In the genomic region with DNA sequence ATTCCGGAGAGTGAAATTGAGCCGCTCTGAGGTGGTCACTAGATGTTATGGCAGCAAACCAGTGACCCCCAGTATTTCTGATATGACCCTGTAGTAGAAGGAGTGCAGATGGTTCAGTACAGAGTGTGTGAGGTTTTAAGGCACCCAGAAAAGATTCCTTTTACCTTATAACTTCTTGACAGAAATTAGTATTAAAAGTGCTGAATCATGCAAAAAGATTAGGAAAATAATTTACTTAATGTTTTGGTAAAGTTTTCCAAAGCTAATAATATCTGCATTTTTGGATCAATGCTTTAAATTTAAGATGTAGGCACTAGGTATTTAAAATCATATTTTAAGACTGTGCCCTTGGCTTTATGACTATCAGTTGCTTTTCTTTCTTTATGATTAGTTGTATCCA, we compare ENCODE assay signal across 13 cellular contexts.
DNase-seq lines count a peak whose midpoint lies in the region; ATAC-seq, FAIRE-seq and TF ChIP-seq lines count a peak whose summit lies in the region.
"Had no signal": no experiment of that assay in that cellular context is flagged by ENCODE, and none has a peak within 500 bp of the region (broad histone marks: within the 10 kb centered on the region; RNA-seq: fewer than 3 reads in every experiment).

No MANE protein-coding gene starts in this region.

- no peak for FAIRE-seq in HepG2 (lab: Jason Lieb, UNC)
- FAIRE-seq: pancreas had no signal

- no peak overlapping the region for H3K4me2 ChIP-seq in HepG2 (ENCODE audit: low read depth, low read length)

- intact Hi-C loops in HepG2 (cut with micrococcal nuclease; ENCODE audit: unreplicated experiment): no loop called here
- intact Hi-C loops in right lobe of liver (cut with DNase I): no loop called here

- H3K27me3 ChIP-seq in HepG2 (ENCODE audit: control insufficient read depth in 1 of 2, insufficient read depth in 2 of 2, low read length in 2 of 2) (peaks cover 2 to 39% of the 10 kb centered on the region in 2 experiments; a peak in 4 of 5 replicates), right lobe of liver (peaks cover 24 to 47% of the 10 kb centered on the region in 2 donors), adipocyte (replicated peaks; ENCODE audit: control insufficient read depth, insufficient read depth, low read length) (no peaks in the 10 kb centered on the region), tibial nerve (peaks cover 0 to 79% of the 10 kb centered on the region in 2 donors)

- H3K4me1 ChIP-seq in HepG2 (ENCODE audit: insufficient read depth, low read length): no peaks in the 10 kb centered on the region
- H3K4me1 ChIP-seq in right lobe of liver: peaks cover 0 to 37% (median 0%) of the 10 kb centered on the region in 4 donors
- peaks cover 62% of the 10 kb centered on the region for H3K4me1 ChIP-seq in adipocyte (ENCODE audit: control insufficient read depth, insufficient read depth, low read length)
- peaks cover 0 to 52% (median 44%) of the 10 kb centered on the region in 4 donors for H3K4me1 ChIP-seq in tibial nerve

- H3K9me3 ChIP-seq in HepG2 (ENCODE audit: low read length): no peaks in the 10 kb centered on the region
- H3K9me3 ChIP-seq in right lobe of liver: no peaks in the 10 kb centered on the region
- no peaks in the 10 kb centered on the region for H3K9me3 ChIP-seq in adipocyte (ENCODE audit: control insufficient read depth, low read length)
- peaks cover 3% of the 10 kb centered on the region for H3K9me3 ChIP-seq in iPS-18c (ENCODE audit: control insufficient read depth, insufficient read depth, low read length)
- no peaks in the 10 kb centered on the region for H3K9me3 ChIP-seq in tibial nerve
- H3K9me3 ChIP-seq: body of pancreas, pancreas had no signal

- H3K4me3 ChIP-seq in HepG2 (replicated peaks in 1 of 3; ENCODE audit: insufficient read depth in 1 of 3, low read depth in 2 of 3, low read length in 3 of 3): no peak overlapping the region
- no peak overlapping the region for H3K4me3 ChIP-seq in right lobe of liver
- H3K4me3 ChIP-seq in adipocyte (ENCODE audit: low read length): peak overlapping the region; percentile 94
- H3K4me3 ChIP-seq in iPS-18c (ENCODE audit: insufficient read depth, low read depth, low read length): peak overlapping the region; percentile 73
- peak overlapping the region in 3 of 4 donors; percentile 36 to 62 (median 50) for H3K4me3 ChIP-seq in tibial nerve
- H3K4me3 ChIP-seq: body of pancreas had no signal

- H4K20me1 ChIP-seq in HepG2 (ENCODE audit: insufficient read depth, low read length): no peaks in the 10 kb centered on the region

- no peak for TF ChIP-seq CTCF in HepG2 (CRISPR knock-in tag; IDR thresholded peaks at IDR 0.05)
- no peak for TF ChIP-seq CTCF in right lobe of liver (IDR thresholded peaks at IDR 0.05)
- no peak for TF ChIP-seq CTCF in tibial nerve (IDR thresholded peaks at IDR 0.05)

- CTCF ChIA-PET in HepG2 (lab: Yijun Ruan, JAX; ENCODE audit: low intra/inter-chr PET ratio, low total read pairs): no interaction called here

- TF ChIP-seq EP300 in HepG2 (IDR thresholded peaks at IDR 0.05; ENCODE audit: low read depth in 2 of 2, low read length in 2 of 2) (no peak), HepG2 (CRISPR knock-in tag; IDR thresholded peaks at IDR 0.05; ENCODE audit: borderline replicate concordance) (no peak), tibial nerve (IDR thresholded peaks at IDR 0.05) (no peak)

- POLR2A ChIA-PET in HepG2 (lab: Yijun Ruan, JAX): no interaction called here

- no peak for TF ChIP-seq RAD21 in HepG2 (CRISPR knock-in tag; IDR thresholded peaks at IDR 0.05)

- DNase-seq in HepG2 (ENCODE audit: low spot score): no peak
- DNase-seq in right lobe of liver: no peak
- no peak for DNase-seq in adipocyte (ENCODE audit: low read depth)
- no peak for DNase-seq in tibial nerve (ENCODE audit: low spot score in 2 of 2)
- DNase-seq in NCI-H446 (lab: John Stamatoyannopoulos, UW): no peak
- no peak for DNase-seq in putamen (ENCODE audit: low spot score)
- DNase-seq: activated CD4-positive, alpha-beta T cell treated with anti-CD3 and anti-CD28 coated beads, Interleukin-2, amount 50 U/mL, for 1 hour; body of pancreas; NCI-H1417 treated with DMSO at 0.1 percent for 48 hours had no signal

- no peaks in the 10 kb centered on the region for H3K79me2 ChIP-seq in HepG2 (ENCODE audit: insufficient read depth, low read length)

- 64% methylated on average over 2 of the region's 2 CpGs for WGBS in HepG2 (ENCODE audit: low lambda C conversion rate)
- WGBS in right lobe of liver (ENCODE audit: insufficient coverage, low coverage, low lambda C conversion rate, missing lambda C conversion rate): no CpG with 5 or more reads among the region's 2 CpGs
- 82 to 84% methylated on average over 2 of the region's 2 CpGs for WGBS in tibial nerve, 2 donors

- in situ Hi-C loops in HepG2 (cut with HindIII; ENCODE audit: extremely low pct_ligation_motif_present, low pct_unique_long_range_greater_than_20kb): no loop called here

- TF ChIP-seq POLR2A in HepG2 (IDR thresholded peaks at IDR 0.05; ENCODE audit: insufficient read depth in 1 of 2, low read depth in 2 of 2, low read length in 2 of 2) (no peak), right lobe of liver (IDR thresholded peaks at IDR 0.05) (no peak), tibial nerve (IDR thresholded peaks at IDR 0.05) (no peak)

- ATAC-seq in HepG2: no peak
- ATAC-seq in right lobe of liver: no peak
- ATAC-seq in HG03520 (IDR thresholded peaks at IDR 0.05; ENCODE audit: unreplicated experiment): no peak
- ATAC-seq: body of pancreas had no signal

- no TSS peak for BruUV-seq in HepG2 (replicated peaks; lab: Mats Ljungman, UMichigan)

- H2AFZ ChIP-seq in HepG2 (ENCODE audit: low read length): no peak overlapping the region

- H3K36me3 ChIP-seq in HepG2 (replicated peaks in 1 of 2; ENCODE audit: control insufficient read depth in 1 of 2, insufficient read depth in 2 of 2, low read length in 2 of 2) (no peaks in the 10 kb centered on the region), right lobe of liver (no peaks in the 10 kb centered on the region), adipocyte (ENCODE audit: control insufficient read depth, insufficient read depth, low read length, severe bottlenecking) (peaks cover 7% of the 10 kb centered on the region), tibial nerve (no peaks in the 10 kb centered on the region)
- H3K36me3 ChIP-seq: BLaER1 treated with 17β-estradiol and CSF1 and Interleukin-3, amounts not matched to agents 10 nM and 100 nM; pancreas had no signal

- no peak overlapping the region for H3K9ac ChIP-seq in HepG2 (ENCODE audit: insufficient read depth, low read depth, low read length)
- H3K9ac ChIP-seq in adipocyte (ENCODE audit: low read length): peak overlapping the region; percentile 92

- H3K27ac ChIP-seq in HepG2 (ENCODE audit: extremely low read length, insufficient read depth, low read length) (no peak overlapping the region), right lobe of liver (no peak overlapping the region), tibial nerve (no peak overlapping the region)
- H3K27ac ChIP-seq: BLaER1 treated with 17β-estradiol and CSF1 and Interleukin-3, amounts not matched to agents 10 nM and 100 nM; body of pancreas; pancreas had no signal

TF ChIP-seq in HepG2, 621 proteins besides CTCF, POLR2A, EP300 and RAD21:
- TF ChIP-seq MAFK (conservative IDR thresholded peaks at IDR 0.05 in 1 of 2, IDR thresholded peaks at IDR 0.05 in 1 of 2; ENCODE audit: low read length in 2 of 2) (peak; percentile 72 to 87), HOXA9 (CRISPR knock-in tag; IDR thresholded peaks at IDR 0.05; ENCODE audit: borderline replicate concordance) (no peak), MAFF (IDR thresholded peaks at IDR 0.05; ENCODE audit: low read depth, low read length) (peak; percentile 74), NFE2L2 (IDR thresholded peaks at IDR 0.05; ENCODE audit: low read length) (peak; percentile 44; the same call in 1 of the 2 replicates), CAMTA2 (CRISPR knock-in tag; IDR thresholded peaks at IDR 0.05; ENCODE audit: borderline replicate concordance) (no peak)

Comparison
In these comparisons a context has a peak if more than half of its experiments do, and no peak if none do; other contexts are left out.
1. H3K4me3 ChIP-seq: peak in adipocyte (single experiment), iPS-18c (single experiment) and tibial nerve (3 of 4); none in HepG2 (0 of 3) and right lobe of liver (0 of 3).